8 cellular contexts compared by ENCODE assay signal in the genomic region with DNA sequence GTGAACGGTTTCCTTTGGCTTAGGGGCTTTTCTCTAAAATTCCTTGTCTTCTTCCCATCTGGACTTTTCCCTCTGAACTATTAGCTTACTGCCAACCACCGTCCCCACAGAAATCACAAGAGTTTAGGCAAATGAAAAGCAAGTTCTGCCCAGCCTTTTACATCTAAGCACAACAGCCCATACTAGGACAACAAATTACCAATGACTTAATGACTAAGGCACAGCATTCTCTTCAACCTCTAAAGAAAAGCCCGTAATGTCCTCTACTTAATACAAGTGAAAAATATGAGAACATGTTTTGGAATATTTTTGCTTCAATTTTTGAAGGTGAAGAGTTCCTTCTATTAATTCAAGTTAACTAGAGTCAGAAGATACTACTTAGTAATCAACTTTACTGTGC. TPM values are rescaled to one million over a fixed set of nuclear protein-coding genes. Genes with fewer than 3 reads are reported as not detected.
DNase-seq lines count a peak whose midpoint lies in the region; ATAC-seq lines count a peak whose summit lies in the region.

No MANE protein-coding gene starts in this region.

- no peak for ATAC-seq in effector memory CD8-positive, alpha-beta T cell (replicated peaks)

- H3K9me3 Mint-ChIP-seq in CD4-positive, alpha-beta memory T cell: peaks cover 0 to 2% (median 0%) of the 10 kb centered on the region in 8 donors
- no peaks in the 10 kb centered on the region for H3K9me3 Mint-ChIP-seq in effector memory CD8-positive, alpha-beta T cell

- H3K27ac Mint-ChIP-seq in CD4-positive, alpha-beta memory T cell: peak overlapping the region; percentile 49 to 99 (median 98)
- peak overlapping the region; percentile 94 to 98 for H3K27ac Mint-ChIP-seq in effector memory CD8-positive, alpha-beta T cell

- H3K9me3 ChIP-seq in CD4-positive, alpha-beta memory T cell (ENCODE audit: control insufficient read depth in 1 of 2, low read length in 2 of 2): no peaks in the 10 kb centered on the region
- no peaks in the 10 kb centered on the region for H3K9me3 ChIP-seq in NT2/D1 (ENCODE audit: insufficient read depth, low read length)
- H3K9me3 ChIP-seq in neuron (ENCODE audit: low read length): no peaks in the 10 kb centered on the region

- intact Hi-C loops in CD4-positive, alpha-beta memory T cell (cut with micrococcal nuclease): loop anchor here (10.0 kb wide), 1 partner anchor 291 kb away; the partner anchor contains the start of gene TRMT10B

- peaks cover 35% of the 10 kb centered on the region for H3K4me1 ChIP-seq in CD4-positive, alpha-beta memory T cell (ENCODE audit: insufficient read depth, low read length)
- peaks cover 3% of the 10 kb centered on the region for H3K4me1 ChIP-seq in NT2/D1 (ENCODE audit: insufficient read depth, insufficient read length)
- peaks cover 21% of the 10 kb centered on the region for H3K4me1 ChIP-seq in neuron (ENCODE audit: insufficient read depth, low read length)

- no peaks in the 10 kb centered on the region for H3K27me3 ChIP-seq in CD4-positive, alpha-beta memory T cell (ENCODE audit: insufficient read depth, low read length)
- H3K27me3 ChIP-seq in NT2/D1 (ENCODE audit: insufficient read depth, insufficient read length): no peaks in the 10 kb centered on the region
- no peaks in the 10 kb centered on the region for H3K27me3 ChIP-seq in neuron (ENCODE audit: insufficient read depth, low read length)

- POLR2A ChIA-PET in CD4-positive, alpha-beta memory T cell (lab: Charles Lee; ENCODE audit: partially characterized antibody): interaction anchor here (4.4 kb wide), 1 partner anchor 22 kb away, joined by 60 read pairs; the partner anchor contains the start of gene POLR1E

- H3K4me3 Mint-ChIP-seq in CD4-positive, alpha-beta memory T cell: peak overlapping the region; percentile 93 to 99 (median 96)
- H3K4me3 Mint-ChIP-seq in effector memory CD8-positive, alpha-beta T cell: peak overlapping the region; percentile 84 to 93

- H3K9ac ChIP-seq in NT2/D1 (ENCODE audit: insufficient read length, low read depth): peak overlapping the region; percentile 98

- no peaks in the 10 kb centered on the region for H3K27me3 Mint-ChIP-seq in CD4-positive, alpha-beta memory T cell
- no peaks in the 10 kb centered on the region for H3K27me3 Mint-ChIP-seq in effector memory CD8-positive, alpha-beta T cell

- no peak for DNase-seq in CD4-positive, alpha-beta memory T cell
- DNase-seq in NT2/D1 (ENCODE audit: low read depth, low spot score): no peak
- DNase-seq in effector memory CD8-positive, alpha-beta T cell: no peak
- no peak for DNase-seq in 8988T
- DNase-seq in KBM-7: no peak
- no peak for DNase-seq in activated gamma-delta T cell (lab: John Stamatoyannopoulos, UW)
- no peak for DNase-seq in NCI-H2227 treated with DMSO at 0.1 percent for 48 hours (lab: John Stamatoyannopoulos, UW)

- CTCF ChIA-PET in CD4-positive, alpha-beta memory T cell (lab: Charles Lee; ENCODE audit: partially characterized antibody): interaction anchor here (1.8 to 1.9 kb wide), 2 partner anchors 17 to 49 kb away, joined by 5 to 7 read pairs; no protein-coding TSS in a partner anchor

- H3K4me3 ChIP-seq in CD4-positive, alpha-beta memory T cell (ENCODE audit: low read length in 2 of 2): no peak overlapping the region
- H3K4me3 ChIP-seq in NT2/D1 (ENCODE audit: insufficient read length, low read depth): peak overlapping the region; percentile 86
- H3K4me3 ChIP-seq in neuron (ENCODE audit: low read length): peak overlapping the region; percentile 86

- peaks cover 0 to 22% of the 10 kb centered on the region in 2 donors for H3K36me3 Mint-ChIP-seq in CD4-positive, alpha-beta memory T cell
- peaks cover 31% of the 10 kb centered on the region for H3K36me3 Mint-ChIP-seq in effector memory CD8-positive, alpha-beta T cell (ENCODE audit: insufficient read depth)

- peak overlapping the region; percentile 96 for H3K27ac ChIP-seq in CD4-positive, alpha-beta memory T cell (ENCODE audit: low read depth, low read length)

- peaks cover 20 to 55% (median 33%) of the 10 kb centered on the region in 4 donors for H3K4me1 Mint-ChIP-seq in CD4-positive, alpha-beta memory T cell
- peaks cover 23 to 36% of the 10 kb centered on the region in 2 donors for H3K4me1 Mint-ChIP-seq in effector memory CD8-positive, alpha-beta T cell (ENCODE audit: low read depth in 2 of 2)

- no peaks in the 10 kb centered on the region for H3K36me3 ChIP-seq in CD4-positive, alpha-beta memory T cell (ENCODE audit: insufficient read depth, low read length)
- peaks cover 11% of the 10 kb centered on the region for H3K36me3 ChIP-seq in NT2/D1 (ENCODE audit: insufficient read depth, insufficient read length, low read length)
- no peaks in the 10 kb centered on the region for H3K36me3 ChIP-seq in neuron (ENCODE audit: insufficient read depth, low read length)

- in situ Hi-C loops in KBM-7 (cut with MboI; ENCODE audit: low pct_unique_long_range_greater_than_20kb, low sequenced_read_pairs): no loop called here

- no peak overlapping the region for H2AFZ ChIP-seq in neuron (ENCODE audit: low read depth, low read length)

RNA-seq across cellular contexts. Expression of gene ZBTB5, which starts 1.2 kb away (rescaled TPM):
- 10 to 100 TPM; 16.2 to 16.4 TPM for total RNA-seq in CD4-positive, alpha-beta memory T cell
- 1 to 10 TPM in 1 of 2 donors, under 1 TPM in 1; 0.29 to 1.5 TPM for polyA plus RNA-seq in CD4-positive, alpha-beta memory T cell

RNA-seq across cellular contexts. Expression of gene POLR1E, which starts 21.7 kb away (rescaled TPM):
- 10 to 100 TPM; 36.2 to 38.2 TPM for total RNA-seq in CD4-positive, alpha-beta memory T cell
- polyA plus RNA-seq in CD4-positive, alpha-beta memory T cell: 10 to 100 TPM; 12.2 to 22.8 TPM

RNA-seq across cellular contexts. Expression of gene GRHPR, which starts 41.5 kb away (rescaled TPM):
- total RNA-seq in CD4-positive, alpha-beta memory T cell: 10 to 100 TPM; 57.2 TPM
- 100 to 1,000 TPM in 1 of 2 donors, 10 to 100 TPM in 1; 69.2 to 106 TPM for polyA plus RNA-seq in CD4-positive, alpha-beta memory T cell

Comparison
In these comparisons a context has a peak if more than half of its experiments do, and no peak if none do; other contexts are left out.
1. H3K4me3 ChIP-seq: peak in NT2/D1 (single experiment) and neuron (single experiment); none in CD4-positive, alpha-beta memory T cell (0 of 2).